ENCODE assay signal across 20 cellular contexts in the genomic region with DNA sequence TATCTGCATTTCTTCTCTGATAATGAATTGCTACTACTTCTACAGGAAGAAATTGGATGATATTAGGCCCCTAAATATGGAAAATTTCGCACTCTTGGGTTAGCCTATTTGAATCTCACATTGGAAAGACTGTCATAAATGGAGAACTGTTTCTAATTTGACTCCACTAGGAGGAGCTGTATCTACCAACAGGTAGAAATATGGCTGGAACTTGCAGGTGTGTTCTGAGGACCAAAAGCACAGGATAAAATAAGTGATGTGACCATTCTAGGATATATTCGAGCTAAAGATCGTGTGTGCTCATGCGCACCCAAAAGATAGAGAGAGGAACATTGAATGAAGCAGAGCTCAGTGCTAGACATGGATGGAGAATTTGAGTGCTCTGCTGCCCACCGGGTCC. TPM values are rescaled to one million over a fixed set of nuclear protein-coding genes. Genes with fewer than 3 reads are reported as not detected.
DNase-seq lines count a peak whose midpoint lies in the region; ATAC-seq and TF ChIP-seq lines count a peak whose summit lies in the region.
"Had no signal": no experiment of that assay in that cellular context is flagged by ENCODE, and none has a peak within 500 bp of the region (broad histone marks: within the 10 kb centered on the region; RNA-seq: fewer than 3 reads in every experiment).

No MANE protein-coding gene starts in this region.

- H3K27ac ChIP-seq in C4-2B, result no peak overlapping the region
- H3K27ac ChIP-seq in PC-9, result no peak overlapping the region
- H3K27ac ChIP-seq in foreskin keratinocyte, result no peak overlapping the region
- H3K27ac ChIP-seq: left ventricle myocardium inferior had no signal

- BruUV-seq in PC-9 (replicated peaks; lab: Mats Ljungman, UMichigan), result no TSS peak

- H4K20me1 ChIP-seq in PC-9 (ENCODE audit: insufficient read depth), result no peaks in the 10 kb centered on the region

- no peak for DNase-seq in PC-9
- DNase-seq in foreskin keratinocyte, result no peak
- no peak for DNase-seq in hypothalamus (lab: John Stamatoyannopoulos, UW)
- DNase-seq in NCI-H146 treated with DMSO at 0.1 percent for 48 hours (lab: John Stamatoyannopoulos, UW; ENCODE audit: unreplicated experiment), result no peak
- DNase-seq in GOT3 (lab: John Stamatoyannopoulos, UW), result no peak
- DNase-seq: activated CD8-positive, alpha-beta T cell treated with anti-CD3 and anti-CD28 coated beads, Interleukin-2, amount 10 ng/mL, durations not matched to agents 7 days and 5 days; amniotic stem cell; left ventricle myocardium inferior; NCI-H2029 treated with DMSO at 0.1 percent for 48 hours; posterior cingulate gyrus; stimulated activated naive CD8-positive, alpha-beta T cell treated with anti-CD3 and anti-CD28 coated beads, Interleukin-15, Interleukin-2, amounts not matched to agents 100 U/mL and 50 U/mL, for 24 hours had no signal

- peak; percentile 52 for TF ChIP-seq CTCF in C4-2B (conservative IDR thresholded peaks at IDR 0.05)
- TF ChIP-seq CTCF in GM12874 (IDR thresholded peaks at IDR 0.05; ENCODE audit: insufficient read depth, low read depth, low read length), result 0 out of 2 replicates have a peak, but pooled peaks have one; percentile 17
- peak; percentile 32; the same call in 1 of the 2 replicates for TF ChIP-seq CTCF in PC-9 (conservative IDR thresholded peaks at IDR 0.05)
- peak; percentile 35 for TF ChIP-seq CTCF in foreskin keratinocyte (conservative IDR thresholded peaks at IDR 0.05)

- intact Hi-C loops in PC-9 (cut with micrococcal nuclease; ENCODE audit: unreplicated experiment), result no loop called here

- POLR2A ChIA-PET in PC-9 (lab: Charles Lee; ENCODE audit: unreplicated experiment), result no interaction called here

- peaks cover 1% of the 10 kb centered on the region; the same call in 1 of the 2 replicates for H3F3A ChIP-seq in PC-9 (ENCODE audit: insufficient read depth, low read depth)

- no peaks in the 10 kb centered on the region for H3K9me2 ChIP-seq in PC-9 (ENCODE audit: insufficient read depth)

- H3K27me3 ChIP-seq in PC-9 (ENCODE audit: insufficient read depth, low read depth) (0 out of 2 replicates have a peak, but pooled peaks cover 8% of the 10 kb centered on the region), foreskin keratinocyte (no peaks in the 10 kb centered on the region)

- no peak overlapping the region for H3K4me2 ChIP-seq in PC-9

- H3K79me2 ChIP-seq in PC-9 (ENCODE audit: low read depth), result no peaks in the 10 kb centered on the region

- no peak for ATAC-seq in foreskin keratinocyte
- ATAC-seq in HG02642 (IDR thresholded peaks at IDR 0.05; ENCODE audit: poor library complexity, unreplicated experiment), result no peak
- ATAC-seq: activated CD8-positive, alpha-beta T cell treated with anti-CD3 and anti-CD28 coated beads, Interleukin-2, amount 10 ng/mL, durations not matched to agents 7 days and 5 days; esophagus mucosa; stimulated activated naive CD8-positive, alpha-beta T cell treated with anti-CD3 and anti-CD28 coated beads, Interleukin-15, Interleukin-2, amounts not matched to agents 100 U/mL and 50 U/mL, for 24 hours had no signal

- H3K4me3 ChIP-seq in PC-9, result no peak overlapping the region
- H3K4me3 ChIP-seq: left ventricle myocardium inferior had no signal

- CTCF ChIA-PET in PC-9 (lab: Charles Lee), result interaction anchor here (0.5 to 0.6 kb wide), 2 partner anchors 57 to 810 kb away, joined by 3 read pairs; no protein-coding TSS in a partner anchor

- no peaks in the 10 kb centered on the region for H3K36me3 ChIP-seq in PC-9 (ENCODE audit: low read depth)
- H3K36me3 ChIP-seq: left ventricle myocardium inferior had no signal

- no peaks in the 10 kb centered on the region for H3K9me3 ChIP-seq in PC-9 (ENCODE audit: insufficient read depth, low read depth)
- H3K9me3 ChIP-seq: left ventricle myocardium inferior had no signal

- no peak overlapping the region for H2AFZ ChIP-seq in PC-9

- peaks cover 6% of the 10 kb centered on the region; the same call in 1 of the 2 replicates for H3K4me1 ChIP-seq in PC-9 (replicated peaks; ENCODE audit: insufficient read depth)
- H3K4me1 ChIP-seq in foreskin keratinocyte, result no peaks in the 10 kb centered on the region

RNA-seq across cellular contexts. Expression of gene NKAP, which starts 4.8 kb away (rescaled TPM):
- total RNA-seq in PC-9 (2021), result 15.7 and 18.6 TPM in 2 replicates
- total RNA-seq in foreskin keratinocyte, result 5.2 and 5.3 TPM in 2 replicates
- 8.0 and 8.9 TPM in 2 replicates for polyA plus RNA-seq in foreskin keratinocyte

RNA-seq across cellular contexts. Expression of gene AKAP14, which starts 52.7 kb away (rescaled TPM):
- total RNA-seq in PC-9 (2021) (2.7 TPM in 1 of 2 replicates, not detected in the other), foreskin keratinocyte (not detected in 2 replicates)
- polyA plus RNA-seq in foreskin keratinocyte, result not detected in 2 replicates
- total RNA-seq: activated CD8-positive, alpha-beta T cell treated with anti-CD3 and anti-CD28 coated beads, Interleukin-2, amount 10 ng/mL, durations not matched to agents 7 days and 5 days; activated T-helper 1 cell treated with anti-CD3 and anti-CD28 coated beads, Interleukin-12 subunit alpha, Interleukin-12 subunit beta, Interleukin-2, Interleukin-4 antibody, amounts not matched to agents 30 ng/mL and 10 ng/mL and 1 ng/mL, durations not matched to agents 14 hours and 24 hours and 36 hours; Daoy; esophagus mucosa; left ventricle myocardium inferior; MCF 10A; urinary bladder had no signal
- polyA plus RNA-seq: BJ, urinary bladder had no signal
